Comparison of ENCODE assay signal across 1 cellular context in genomic region chr13:48302920-48303330, GRCh38.
A peak's percentile ranks its signal among the peaks of the same experiment; 100 is the strongest.
TF ChIP-seq lines count a peak whose summit lies in the region.

No MANE protein-coding gene starts in this region.

TF ChIP-seq in IMR-90, 13 proteins besides CTCF, POLR2A, EP300 and RAD21:
- TF ChIP-seq CEBPB (IDR thresholded peaks at IDR 0.05; ENCODE audit: low read depth, low read length) (peak; percentile 20; the same call in 1 of the 2 replicates), MXI1 (IDR thresholded peaks at IDR 0.05; ENCODE audit: borderline replicate concordance, low read depth, low read length) (no peak)
